Comparison of ENCODE assay signal across 8 cellular contexts in the genomic region with DNA sequence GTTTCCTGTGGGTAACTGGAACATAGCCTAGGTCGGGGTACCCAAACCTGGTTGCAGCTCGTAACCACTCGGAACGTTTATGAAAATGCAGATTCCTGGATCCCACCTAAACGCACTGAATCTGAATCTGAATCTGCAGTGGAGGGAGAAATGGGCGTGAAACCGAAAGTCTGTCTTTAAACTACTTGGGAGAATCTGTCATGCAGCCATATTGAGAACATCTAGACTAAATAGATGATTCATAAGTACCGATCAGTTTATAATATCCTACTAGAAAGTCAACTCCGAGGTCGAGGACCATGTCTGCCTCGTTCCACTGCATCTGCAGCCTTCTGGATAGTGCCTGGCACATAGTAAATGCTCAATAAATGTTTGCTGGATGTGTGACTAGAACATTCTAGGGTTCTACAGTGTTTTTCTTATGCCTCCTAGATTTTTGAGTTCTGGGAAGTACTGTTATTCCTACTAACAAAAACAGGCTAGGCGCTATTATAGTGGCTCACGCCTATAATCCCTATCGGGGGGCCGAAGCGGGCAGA. TPM values are rescaled to one million over a fixed set of nuclear protein-coding genes. Genes with fewer than 3 reads are reported as not detected.
A peak's percentile ranks its signal among the peaks of the same experiment; 100 is the strongest.
DNase-seq lines count a peak whose midpoint lies in the region; ATAC-seq and TF ChIP-seq lines count a peak whose summit lies in the region.

No MANE protein-coding gene starts in this region.

- H3K4me1 ChIP-seq in lung (ENCODE audit: control insufficient read depth in 2 of 2, insufficient read depth in 2 of 2, low read length in 2 of 2) (peaks cover 6 to 7% of the 10 kb centered on the region in 2 donors), aorta (ENCODE audit: control insufficient read depth in 1 of 2, insufficient read depth in 2 of 2, low read length in 2 of 2) (no peaks in the 10 kb centered on the region)

- 23 to 27% methylated on average over 16 of the region's 16 CpGs for WGBS in lung, 2 donors
- WGBS in aorta, 2 donors, result 25% methylated on average over 16 of the region's 16 CpGs

- intact Hi-C loops in aorta (cut with DNase I), result no loop called here

- H3K36me3 ChIP-seq in lung (ENCODE audit: control insufficient read depth in 2 of 2, insufficient read depth in 2 of 2, low read length in 2 of 2), result peaks cover 0 to 14% of the 10 kb centered on the region in 2 donors
- H3K36me3 ChIP-seq in aorta (ENCODE audit: control insufficient read depth in 1 of 2, insufficient read depth in 2 of 2, low read length in 1 of 2), result peaks cover 0 to 2% of the 10 kb centered on the region in 2 donors

- DNase-seq in AG20443 (ENCODE audit: low spot score) (peak; percentile 35), astrocyte of the spinal cord (ENCODE audit: low read depth, low spot score) (peak; percentile 35), lung (ENCODE audit: low spot score) (no peak), aorta (no peak), SKM-1 (lab: John Stamatoyannopoulos, UW; ENCODE audit: unreplicated experiment) (no peak)
- DNase-seq in central memory CD4-positive, alpha-beta T cell, result no peak

- H3K4me3 ChIP-seq in astrocyte of the spinal cord (ENCODE audit: low read depth, low read length) (peak overlapping the region; percentile 89), lung (peak overlapping the region; percentile 96), aorta (ENCODE audit: low read length in 2 of 2) (peak overlapping the region; percentile 80 to 90)

- no peaks in the 10 kb centered on the region for H3K27me3 ChIP-seq in lung (ENCODE audit: control insufficient read depth, insufficient read depth)
- H3K27me3 ChIP-seq in aorta (ENCODE audit: control insufficient read depth in 1 of 2, insufficient read depth in 2 of 2, low read length in 1 of 2), result no peaks in the 10 kb centered on the region

- in situ Hi-C loops in astrocyte of the spinal cord (cut with HindIII; ENCODE audit: low sequenced_read_pairs), result no loop called here

- TF ChIP-seq CTCF in astrocyte of the spinal cord (IDR thresholded peaks at IDR 0.05; ENCODE audit: low read depth, low read length), result no peak
- TF ChIP-seq CTCF in lung (IDR thresholded peaks at IDR 0.05; ENCODE audit: control extremely low read depth, extremely low read depth), result no peak

- peak; percentile 14 for ATAC-seq in HG03039 (IDR thresholded peaks at IDR 0.05; ENCODE audit: unreplicated experiment)
- ATAC-seq in lung (ENCODE audit: insufficient read depth, low FRiP score), result no peak
- no peak for ATAC-seq in aorta (ENCODE audit: low FRiP score)
- no peak for ATAC-seq in HG03460 (IDR thresholded peaks at IDR 0.05; ENCODE audit: unreplicated experiment)

- peak overlapping the region; percentile 91 to 94 for H3K27ac ChIP-seq in lung (ENCODE audit: low read depth in 1 of 2, low read length in 1 of 2)
- peak overlapping the region in 1 of 2 donors; percentile 48 for H3K27ac ChIP-seq in aorta (ENCODE audit: low read depth in 1 of 2, low read length in 2 of 2)

- no peaks in the 10 kb centered on the region for H3K9me3 ChIP-seq in lung (ENCODE audit: control insufficient read depth in 2 of 2, insufficient read depth in 1 of 2, low read length in 1 of 2)
- H3K9me3 ChIP-seq in aorta (ENCODE audit: control insufficient read depth, low read length), result no peaks in the 10 kb centered on the region

RNA-seq across cellular contexts. Expression of a gene that starts 0.6 kb away (rescaled TPM):
- total RNA-seq in lung, result 10 to 100 TPM; 32.4 to 63.8 TPM
- 10 to 100 TPM; 40.8 to 57.5 TPM for polyA plus RNA-seq in lung
- total RNA-seq in aorta, result 10 to 100 TPM; 14.7 to 28.4 TPM
- 10 to 100 TPM; 22.2 to 53.8 TPM for polyA plus RNA-seq in aorta

RNA-seq across cellular contexts. Expression of a gene that starts 1.0 kb away (rescaled TPM):
- total RNA-seq in lung (10 to 100 TPM; 17.2 to 28.9 TPM), aorta (10 to 100 TPM; 11.8 to 14.3 TPM)
- polyA plus RNA-seq in lung (10 to 100 TPM; 14.6 to 17.1 TPM), aorta (10 to 100 TPM in 1 of 2 donors, 1 to 10 TPM in 1; 9.8 to 11.1 TPM)

RNA-seq across cellular contexts. Expression of a gene that starts 17.1 kb away (rescaled TPM):
- total RNA-seq in lung, result 10 to 100 TPM in 1 of 2 donors, 1 to 10 TPM in 1; 6.8 to 25.2 TPM
- polyA plus RNA-seq in lung, result 10 to 100 TPM; 23.3 to 29.7 TPM
- 10 to 100 TPM; 13.3 to 15.3 TPM for total RNA-seq in aorta
- polyA plus RNA-seq in aorta, result 10 to 100 TPM in 1 of 2 donors, 1 to 10 TPM in 1; 9.4 to 25.8 TPM

RNA-seq across cellular contexts. Expression of a gene that starts 47.2 kb away (rescaled TPM):
- total RNA-seq in lung (10 to 100 TPM; 19.6 to 28.4 TPM), aorta (10 to 100 TPM; 12.2 to 22.1 TPM)
- polyA plus RNA-seq in lung (10 to 100 TPM; 22.8 to 23.6 TPM), aorta (10 to 100 TPM; 22.7 to 30.8 TPM)

RNA-seq across cellular contexts. Expression of a gene that starts 47.5 kb away (rescaled TPM):
- 100 to 1,000 TPM; 100 to 137 TPM for total RNA-seq in lung
- polyA plus RNA-seq in lung, result 10 to 100 TPM; 56.0 to 79.4 TPM
- 100 to 1,000 TPM; 163 to 172 TPM for total RNA-seq in aorta
- 100 to 1,000 TPM in 1 of 2 donors, 10 to 100 TPM in 1; 84.9 to 118 TPM for polyA plus RNA-seq in aorta

Comparison
In these comparisons a context has a peak if more than half of its experiments do, and no peak if none do; other contexts are left out.
1. DNase-seq: peak in AG20443 (single experiment) and astrocyte of the spinal cord (single experiment); none in lung (single experiment), aorta (0 of 2), central memory CD4-positive, alpha-beta T cell (single experiment) and SKM-1 (single experiment).
2. Peak in every context shown above with its lines, with median percentiles within 50 percentile points of each other: H3K4me3 ChIP-seq.